In genomic region chr9:112065781-112066606, GRCh38 we compare ENCODE assay signal across 11 cellular contexts.
A peak's percentile ranks its signal among the peaks of the same experiment; 100 is the strongest.
DNase-seq lines count a peak whose midpoint lies in the region; ATAC-seq and TF ChIP-seq lines count a peak whose summit lies in the region.
"Had no signal": no experiment of that assay in that cellular context is flagged by ENCODE, and none has a peak within 500 bp of the region (broad histone marks: within the 10 kb centered on the region; RNA-seq: fewer than 3 reads in every experiment).

No MANE protein-coding gene starts in this region.

- peak overlapping the region; percentile 73 to 93 (median 80) for H3K27ac Mint-ChIP-seq in nephron
- H3K27ac Mint-ChIP-seq in CD4-positive, alpha-beta T cell = no peak overlapping the region

- DNase-seq in EL (peak; percentile 88), NCI-H510A (lab: John Stamatoyannopoulos, UW) (peak; percentile 46), epithelial cell of proximal tubule (ENCODE audit: low read depth) (peak; percentile 95), hippocampal formation (lab: John Stamatoyannopoulos, UW) (no peak)
- no peak for DNase-seq in CD4-positive, alpha-beta T cell
- no peak for DNase-seq in stimulated activated CD4-positive, alpha-beta T cell treated with anti-CD3 and anti-CD28 coated beads, Interleukin-4, amount 100 ng/mL, for 1 hour
- DNase-seq: activated CD4-positive, alpha-beta T cell treated with anti-CD3 and anti-CD28 coated beads, Interleukin-2, amount 50 U/mL, for 1 hour; MV-4-11 had no signal

- H3K36me3 Mint-ChIP-seq in nephron (ENCODE audit: low read depth) = peaks cover 25% of the 10 kb centered on the region
- H3K36me3 Mint-ChIP-seq in CD4-positive, alpha-beta T cell (ENCODE audit: low read depth) = peaks cover 4% of the 10 kb centered on the region

- no peak overlapping the region for H3K27ac ChIP-seq in CD4-positive, alpha-beta T cell (ENCODE audit: low read depth, low read length)
- H3K27ac ChIP-seq: vagina had no signal

- intact Hi-C loops in CD4-positive, alpha-beta T cell (cut with DNase I, micrococcal nuclease) = no loop called here

- TF ChIP-seq CTCF in epithelial cell of proximal tubule (conservative IDR thresholded peaks at IDR 0.05; ENCODE audit: low read depth, low read length) (no peak), nephron (IDR thresholded peaks at IDR 0.05; ENCODE audit: unreplicated experiment in 3 of 3) (no peak)
- TF ChIP-seq CTCF in CD4-positive, alpha-beta T cell (IDR thresholded peaks at IDR 0.05) = no peak

- no peaks in the 10 kb centered on the region for H3K27me3 ChIP-seq in CD4-positive, alpha-beta T cell (ENCODE audit: control insufficient read depth, insufficient read depth, low read length)
- H3K27me3 ChIP-seq: vagina had no signal

- no peaks in the 10 kb centered on the region for H3K9me3 ChIP-seq in CD4-positive, alpha-beta T cell (ENCODE audit: control insufficient read depth, low read length)
- H3K9me3 ChIP-seq: vagina had no signal

- POLR2A ChIA-PET in CD4-positive, alpha-beta T cell (lab: Charles Lee) = interaction anchor here (0.6 kb wide), 1 partner anchor 64 kb away, joined by 3 read pairs; no protein-coding TSS in a partner anchor

- no peak overlapping the region for H3K4me3 Mint-ChIP-seq in nephron
- H3K4me3 Mint-ChIP-seq in CD4-positive, alpha-beta T cell = no peak overlapping the region

- no peaks in the 10 kb centered on the region for H3K27me3 Mint-ChIP-seq in nephron (ENCODE audit: low read depth)
- no peaks in the 10 kb centered on the region for H3K27me3 Mint-ChIP-seq in CD4-positive, alpha-beta T cell

- no peak for ATAC-seq in GM18498 (IDR thresholded peaks at IDR 0.05; ENCODE audit: unreplicated experiment)
- ATAC-seq in CD4-positive, alpha-beta T cell (ENCODE audit: poor library complexity) = no peak

- no peak overlapping the region for H3K4me3 ChIP-seq in epithelial cell of proximal tubule (ENCODE audit: low read depth, low read length)
- H3K4me3 ChIP-seq: vagina had no signal

- peaks cover 11% of the 10 kb centered on the region for H3K4me1 Mint-ChIP-seq in nephron
- peaks cover 17% of the 10 kb centered on the region for H3K4me1 Mint-ChIP-seq in CD4-positive, alpha-beta T cell (ENCODE audit: low read depth)

- no peaks in the 10 kb centered on the region for H3K9me3 Mint-ChIP-seq in nephron
- no peaks in the 10 kb centered on the region for H3K9me3 Mint-ChIP-seq in CD4-positive, alpha-beta T cell

- CTCF ChIA-PET in CD4-positive, alpha-beta T cell (lab: Charles Lee) = no interaction called here

Comparison
In these comparisons a context has a peak if more than half of its experiments do, and no peak if none do; other contexts are left out.
1. DNase-seq: peak in EL (single experiment), NCI-H510A (single experiment) and epithelial cell of proximal tubule (single experiment); none in hippocampal formation (0 of 2), CD4-positive, alpha-beta T cell (0 of 10) and stimulated activated CD4-positive, alpha-beta T cell treated with anti-CD3 and anti-CD28 coated beads, Interleukin-4, amount 100 ng/mL, for 1 hour (single experiment).